2 cellular contexts compared by ENCODE assay signal in the genomic region with DNA sequence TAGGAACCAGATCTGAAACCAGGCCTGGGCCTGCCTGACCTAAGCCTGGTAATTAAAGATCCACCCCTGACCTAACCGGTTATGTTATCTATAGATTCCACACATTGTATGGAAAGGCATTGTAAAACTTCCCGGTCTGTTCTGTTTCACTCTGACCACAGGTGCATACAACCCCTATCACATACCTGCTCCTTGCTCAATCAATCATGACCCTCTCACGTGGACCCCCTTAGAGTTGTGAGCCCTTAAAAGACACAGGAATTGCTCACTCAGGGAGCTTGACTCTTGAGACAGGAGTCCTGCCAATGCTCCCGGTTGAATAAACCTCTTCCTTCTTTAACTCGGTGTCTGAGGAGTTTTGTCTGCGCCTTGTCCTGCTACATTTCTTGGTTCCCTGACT.
TF ChIP-seq lines count a peak whose summit lies in the region.

No MANE protein-coding gene starts in this region.

TF ChIP-seq in SK-N-SH, 30 proteins besides CTCF, POLR2A, EP300 and RAD21 (continued from another document):
- TF ChIP-seq, protein P1, sequence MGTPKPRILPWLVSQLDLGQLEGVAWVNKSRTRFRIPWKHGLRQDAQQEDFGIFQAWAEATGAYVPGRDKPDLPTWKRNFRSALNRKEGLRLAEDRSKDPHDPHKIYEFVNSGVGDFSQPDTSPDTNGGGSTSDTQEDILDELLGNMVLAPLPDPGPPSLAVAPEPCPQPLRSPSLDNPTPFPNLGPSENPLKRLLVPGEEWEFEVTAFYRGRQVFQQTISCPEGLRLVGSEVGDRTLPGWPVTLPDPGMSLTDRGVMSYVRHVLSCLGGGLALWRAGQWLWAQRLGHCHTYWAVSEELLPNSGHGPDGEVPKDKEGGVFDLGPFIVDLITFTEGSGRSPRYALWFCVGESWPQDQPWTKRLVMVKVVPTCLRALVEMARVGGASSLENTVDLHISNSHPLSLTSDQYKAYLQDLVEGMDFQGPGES (IDR thresholded peaks at IDR 0.05; ENCODE audit: low read depth, low read length): no peak
- no peak for TF ChIP-seq SMC3 (IDR thresholded peaks at IDR 0.05; ENCODE audit: low read depth, low read length)
- TF ChIP-seq RFX5 (IDR thresholded peaks at IDR 0.05; ENCODE audit: low read length): no peak
TF ChIP-seq in SK-N-SH: peak in this region for 0.

TF ChIP-seq in SK-N-SH treated with all-trans-retinoic acid at 6 μM for 48 hours, 23 proteins besides CTCF, POLR2A, EP300 and RAD21 (continued from another document):
- TF ChIP-seq, protein P2, sequence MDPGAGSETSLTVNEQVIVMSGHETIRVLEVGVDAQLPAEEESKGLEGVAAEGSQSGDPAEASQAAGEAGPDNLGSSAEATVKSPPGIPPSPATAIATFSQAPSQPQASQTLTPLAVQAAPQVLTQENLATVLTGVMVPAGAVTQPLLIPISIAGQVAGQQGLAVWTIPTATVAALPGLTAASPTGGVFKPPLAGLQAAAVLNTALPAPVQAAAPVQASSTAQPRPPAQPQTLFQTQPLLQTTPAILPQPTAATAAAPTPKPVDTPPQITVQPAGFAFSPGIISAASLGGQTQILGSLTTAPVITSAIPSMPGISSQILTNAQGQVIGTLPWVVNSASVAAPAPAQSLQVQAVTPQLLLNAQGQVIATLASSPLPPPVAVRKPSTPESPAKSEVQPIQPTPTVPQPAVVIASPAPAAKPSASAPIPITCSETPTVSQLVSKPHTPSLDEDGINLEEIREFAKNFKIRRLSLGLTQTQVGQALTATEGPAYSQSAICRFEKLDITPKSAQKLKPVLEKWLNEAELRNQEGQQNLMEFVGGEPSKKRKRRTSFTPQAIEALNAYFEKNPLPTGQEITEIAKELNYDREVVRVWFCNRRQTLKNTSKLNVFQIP (CRISPR knock-in tag; IDR thresholded peaks at IDR 0.05; ENCODE audit: borderline replicate concordance, low read depth): no peak
- TF ChIP-seq ZFP3 (CRISPR knock-in tag; IDR thresholded peaks at IDR 0.05) (no peak), ISL1 (CRISPR knock-in tag; IDR thresholded peaks at IDR 0.05) (no peak), BACH2 (CRISPR knock-in tag; IDR thresholded peaks at IDR 0.05; ENCODE audit: borderline replicate concordance) (no peak), TOX (CRISPR knock-in tag; IDR thresholded peaks at IDR 0.05; ENCODE audit: borderline replicate concordance) (no peak), SNAI2 (CRISPR knock-in tag; IDR thresholded peaks at IDR 0.05) (no peak), ESRRG (CRISPR knock-in tag; IDR thresholded peaks at IDR 0.05) (no peak), ZFP30 (CRISPR knock-in tag; IDR thresholded peaks at IDR 0.05) (no peak)
- TF ChIP-seq, protein P3, sequence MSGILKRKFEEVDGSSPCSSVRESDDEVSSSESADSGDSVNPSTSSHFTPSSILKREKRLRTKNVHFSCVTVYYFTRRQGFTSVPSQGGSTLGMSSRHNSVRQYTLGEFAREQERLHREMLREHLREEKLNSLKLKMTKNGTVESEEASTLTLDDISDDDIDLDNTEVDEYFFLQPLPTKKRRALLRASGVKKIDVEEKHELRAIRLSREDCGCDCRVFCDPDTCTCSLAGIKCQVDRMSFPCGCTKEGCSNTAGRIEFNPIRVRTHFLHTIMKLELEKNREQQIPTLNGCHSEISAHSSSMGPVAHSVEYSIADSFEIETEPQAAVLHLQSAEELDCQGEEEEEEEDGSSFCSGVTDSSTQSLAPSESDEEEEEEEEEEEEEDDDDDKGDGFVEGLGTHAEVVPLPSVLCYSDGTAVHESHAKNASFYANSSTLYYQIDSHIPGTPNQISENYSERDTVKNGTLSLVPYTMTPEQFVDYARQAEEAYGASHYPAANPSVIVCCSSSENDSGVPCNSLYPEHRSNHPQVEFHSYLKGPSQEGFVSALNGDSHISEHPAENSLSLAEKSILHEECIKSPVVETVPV (CRISPR knock-in tag; IDR thresholded peaks at IDR 0.05): no peak
- TF ChIP-seq, protein P4, sequence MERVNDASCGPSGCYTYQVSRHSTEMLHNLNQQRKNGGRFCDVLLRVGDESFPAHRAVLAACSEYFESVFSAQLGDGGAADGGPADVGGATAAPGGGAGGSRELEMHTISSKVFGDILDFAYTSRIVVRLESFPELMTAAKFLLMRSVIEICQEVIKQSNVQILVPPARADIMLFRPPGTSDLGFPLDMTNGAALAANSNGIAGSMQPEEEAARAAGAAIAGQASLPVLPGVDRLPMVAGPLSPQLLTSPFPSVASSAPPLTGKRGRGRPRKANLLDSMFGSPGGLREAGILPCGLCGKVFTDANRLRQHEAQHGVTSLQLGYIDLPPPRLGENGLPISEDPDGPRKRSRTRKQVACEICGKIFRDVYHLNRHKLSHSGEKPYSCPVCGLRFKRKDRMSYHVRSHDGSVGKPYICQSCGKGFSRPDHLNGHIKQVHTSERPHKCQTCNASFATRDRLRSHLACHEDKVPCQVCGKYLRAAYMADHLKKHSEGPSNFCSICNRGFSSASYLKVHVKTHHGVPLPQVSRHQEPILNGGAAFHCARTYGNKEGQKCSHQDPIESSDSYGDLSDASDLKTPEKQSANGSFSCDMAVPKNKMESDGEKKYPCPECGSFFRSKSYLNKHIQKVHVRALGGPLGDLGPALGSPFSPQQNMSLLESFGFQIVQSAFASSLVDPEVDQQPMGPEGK (CRISPR knock-in tag; IDR thresholded peaks at IDR 0.05; ENCODE audit: borderline replicate concordance): no peak
- TF ChIP-seq, protein P5, sequence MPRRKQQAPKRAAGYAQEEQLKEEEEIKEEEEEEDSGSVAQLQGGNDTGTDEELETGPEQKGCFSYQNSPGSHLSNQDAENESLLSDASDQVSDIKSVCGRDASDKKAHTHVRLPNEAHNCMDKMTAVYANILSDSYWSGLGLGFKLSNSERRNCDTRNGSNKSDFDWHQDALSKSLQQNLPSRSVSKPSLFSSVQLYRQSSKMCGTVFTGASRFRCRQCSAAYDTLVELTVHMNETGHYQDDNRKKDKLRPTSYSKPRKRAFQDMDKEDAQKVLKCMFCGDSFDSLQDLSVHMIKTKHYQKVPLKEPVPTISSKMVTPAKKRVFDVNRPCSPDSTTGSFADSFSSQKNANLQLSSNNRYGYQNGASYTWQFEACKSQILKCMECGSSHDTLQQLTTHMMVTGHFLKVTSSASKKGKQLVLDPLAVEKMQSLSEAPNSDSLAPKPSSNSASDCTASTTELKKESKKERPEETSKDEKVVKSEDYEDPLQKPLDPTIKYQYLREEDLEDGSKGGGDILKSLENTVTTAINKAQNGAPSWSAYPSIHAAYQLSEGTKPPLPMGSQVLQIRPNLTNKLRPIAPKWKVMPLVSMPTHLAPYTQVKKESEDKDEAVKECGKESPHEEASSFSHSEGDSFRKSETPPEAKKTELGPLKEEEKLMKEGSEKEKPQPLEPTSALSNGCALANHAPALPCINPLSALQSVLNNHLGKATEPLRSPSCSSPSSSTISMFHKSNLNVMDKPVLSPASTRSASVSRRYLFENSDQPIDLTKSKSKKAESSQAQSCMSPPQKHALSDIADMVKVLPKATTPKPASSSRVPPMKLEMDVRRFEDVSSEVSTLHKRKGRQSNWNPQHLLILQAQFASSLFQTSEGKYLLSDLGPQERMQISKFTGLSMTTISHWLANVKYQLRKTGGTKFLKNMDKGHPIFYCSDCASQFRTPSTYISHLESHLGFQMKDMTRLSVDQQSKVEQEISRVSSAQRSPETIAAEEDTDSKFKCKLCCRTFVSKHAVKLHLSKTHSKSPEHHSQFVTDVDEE (CRISPR knock-in tag; IDR thresholded peaks at IDR 0.05): no peak
